ENCODE assay signal across 20 cellular contexts in genomic region chr13:98226520-98226919, GRCh38. TPM values are rescaled to one million over a fixed set of nuclear protein-coding genes. Genes with fewer than 3 reads are reported as not detected.
A peak's percentile ranks its signal among the peaks of the same experiment; 100 is the strongest.
DNase-seq lines count a peak whose midpoint lies in the region; ATAC-seq and TF ChIP-seq lines count a peak whose summit lies in the region.
"Had no signal": no experiment of that assay in that cellular context is flagged by ENCODE, and none has a peak within 500 bp of the region (broad histone marks: within the 10 kb centered on the region; RNA-seq: fewer than 3 reads in every experiment).

No MANE protein-coding gene starts in this region.

- no peaks in the 10 kb centered on the region for H3K36me3 ChIP-seq in thyroid gland

- H3K27me3 ChIP-seq in dorsolateral prefrontal cortex = peaks cover 0 to 15% (median 0%) of the 10 kb centered on the region in 45 donors
- no peaks in the 10 kb centered on the region for H3K27me3 ChIP-seq in thyroid gland
- H3K27me3 ChIP-seq: BLaER1 had no signal

- H3K9me3 ChIP-seq in thyroid gland = no peaks in the 10 kb centered on the region

- no peak overlapping the region for H3K4me3 Mint-ChIP-seq in WTC11
- H3K4me3 Mint-ChIP-seq in nephron = peak overlapping the region; percentile 24 to 45 (median 31)
- H3K4me3 Mint-ChIP-seq: CD14-positive monocyte; CD4-positive, alpha-beta memory T cell; H9 had no signal

- no peak for TF ChIP-seq CTCF in WTC11 (IDR thresholded peaks at IDR 0.05)
- no peak for TF ChIP-seq CTCF in dorsolateral prefrontal cortex (IDR thresholded peaks at IDR 0.05 in 54 of 56, conservative IDR thresholded peaks at IDR 0.05 in 2 of 56; ENCODE audit: low read depth in 1 of 56, partially characterized antibody in 56 of 56)
- no peak for TF ChIP-seq CTCF in nephron (IDR thresholded peaks at IDR 0.05; ENCODE audit: unreplicated experiment in 3 of 3)
- TF ChIP-seq CTCF in thyroid gland (IDR thresholded peaks at IDR 0.05) = no peak

- peaks cover 36 to 43% of the 10 kb centered on the region in 2 donors for H3K4me1 ChIP-seq in thyroid gland
- H3K4me1 ChIP-seq: BLaER1 had no signal

- WGBS in thyroid gland, 2 donors = 73 to 86% methylated on average over 5 of the region's 5 CpGs

- H3K27ac Mint-ChIP-seq in WTC11 (0 out of 2 replicates have a peak overlapping the region, but pooled peaks have one; percentile 14), nephron (peak overlapping the region; percentile 96 to 99 (median 99))
- H3K27ac Mint-ChIP-seq: CD14-positive monocyte; CD4-positive, alpha-beta memory T cell; H9 had no signal

- no peaks in the 10 kb centered on the region; the same call in 1 of the 2 replicates for H3K27me3 Mint-ChIP-seq in WTC11 (ENCODE audit: low read depth)
- no peaks in the 10 kb centered on the region for H3K27me3 Mint-ChIP-seq in nephron (ENCODE audit: low read depth)

- H3K4me3 ChIP-seq in dorsolateral prefrontal cortex (no peak overlapping the region), thyroid gland (replicated peaks in 1 of 3) (no peak overlapping the region)
- H3K4me3 ChIP-seq: BLaER1 had no signal

- H3K36me3 Mint-ChIP-seq in WTC11 (peaks cover 25% of the 10 kb centered on the region), nephron (ENCODE audit: low read depth) (peaks cover 61% of the 10 kb centered on the region)
- H3K36me3 Mint-ChIP-seq: CD14-positive monocyte; CD4-positive, alpha-beta memory T cell had no signal

- H3K9me3 Mint-ChIP-seq in WTC11 = peaks cover 15% of the 10 kb centered on the region
- H3K9me3 Mint-ChIP-seq in nephron = peaks cover 30% of the 10 kb centered on the region

- peak overlapping the region in 30 of 59 donors; percentile 2 to 79 (median 38) for H3K27ac ChIP-seq in dorsolateral prefrontal cortex
- peak overlapping the region; percentile 30 for H3K27ac ChIP-seq in temporal lobe (ENCODE audit: low read depth, low read length)
- no peak overlapping the region for H3K27ac ChIP-seq in thyroid gland
- H3K27ac ChIP-seq: BLaER1, HL-60 had no signal

- CTCF ChIA-PET in WTC11 (lab: Charles Lee) = no interaction called here

- DNase-seq in WTC11 (ENCODE audit: low spot score) = no peak
- no peak for DNase-seq in dorsolateral prefrontal cortex
- no peak for DNase-seq in activated CD4-positive, alpha-beta T cell treated with anti-CD3 and anti-CD28 coated beads for 4 hours
- DNase-seq in thyroid gland = no peak
- DNase-seq in NCI-H446 (lab: John Stamatoyannopoulos, UW) = no peak
- DNase-seq: 8988T; CD4-positive, alpha-beta memory T cell; DMS153; DMS79 treated with DMSO at 0.1 percent for 48 hours; GF-D8; H9 had no signal

- ATAC-seq in WTC11 (no peak), GM19397 (IDR thresholded peaks at IDR 0.05; ENCODE audit: unreplicated experiment) (no peak)

- intact Hi-C loops in dorsolateral prefrontal cortex (cut with DNase I) (no loop called here), thyroid gland (cut with DNase I) (loop anchor here (10.0 kb wide), 1 partner anchor 72 kb away; no protein-coding TSS in a partner anchor)

- no peak for TF ChIP-seq POLR2A in thyroid gland (IDR thresholded peaks at IDR 0.05)

- POLR2A ChIA-PET in WTC11 (lab: Charles Lee) = no interaction called here

- H3K4me1 Mint-ChIP-seq in WTC11 (peaks cover 11% of the 10 kb centered on the region), nephron (peaks cover 40% of the 10 kb centered on the region)
- H3K4me1 Mint-ChIP-seq: CD14-positive monocyte; CD4-positive, alpha-beta memory T cell had no signal

TF ChIP-seq in WTC11, 78 proteins besides CTCF, POLR2A, EP300 and RAD21:
- TF ChIP-seq, protein P1, sequence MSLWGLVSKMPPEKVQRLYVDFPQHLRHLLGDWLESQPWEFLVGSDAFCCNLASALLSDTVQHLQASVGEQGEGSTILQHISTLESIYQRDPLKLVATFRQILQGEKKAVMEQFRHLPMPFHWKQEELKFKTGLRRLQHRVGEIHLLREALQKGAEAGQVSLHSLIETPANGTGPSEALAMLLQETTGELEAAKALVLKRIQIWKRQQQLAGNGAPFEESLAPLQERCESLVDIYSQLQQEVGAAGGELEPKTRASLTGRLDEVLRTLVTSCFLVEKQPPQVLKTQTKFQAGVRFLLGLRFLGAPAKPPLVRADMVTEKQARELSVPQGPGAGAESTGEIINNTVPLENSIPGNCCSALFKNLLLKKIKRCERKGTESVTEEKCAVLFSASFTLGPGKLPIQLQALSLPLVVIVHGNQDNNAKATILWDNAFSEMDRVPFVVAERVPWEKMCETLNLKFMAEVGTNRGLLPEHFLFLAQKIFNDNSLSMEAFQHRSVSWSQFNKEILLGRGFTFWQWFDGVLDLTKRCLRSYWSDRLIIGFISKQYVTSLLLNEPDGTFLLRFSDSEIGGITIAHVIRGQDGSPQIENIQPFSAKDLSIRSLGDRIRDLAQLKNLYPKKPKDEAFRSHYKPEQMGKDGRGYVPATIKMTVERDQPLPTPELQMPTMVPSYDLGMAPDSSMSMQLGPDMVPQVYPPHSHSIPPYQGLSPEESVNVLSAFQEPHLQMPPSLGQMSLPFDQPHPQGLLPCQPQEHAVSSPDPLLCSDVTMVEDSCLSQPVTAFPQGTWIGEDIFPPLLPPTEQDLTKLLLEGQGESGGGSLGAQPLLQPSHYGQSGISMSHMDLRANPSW (CRISPR knock-in tag; conservative IDR thresholded peaks at IDR 0.05; ENCODE audit: low read depth) = no peak
- TF ChIP-seq CREM (CRISPR knock-in tag; IDR thresholded peaks at IDR 0.05) (no peak), NR3C1 (CRISPR knock-in tag; conservative IDR thresholded peaks at IDR 0.05; ENCODE audit: low read depth) (no peak), ZMAT4 (CRISPR knock-in tag; IDR thresholded peaks at IDR 0.05) (no peak), FOXK1 (CRISPR knock-in tag; IDR thresholded peaks at IDR 0.05) (no peak)

RNA-seq across cellular contexts. Expression of gene RNF113B, which starts 49.5 kb away (rescaled TPM):
- total RNA-seq in WTC11 (2021) = not detected in 3 replicates
- total RNA-seq in dorsolateral prefrontal cortex = not detected
- not detected for total RNA-seq in temporal lobe
- total RNA-seq in thyroid gland = not detected
- total RNA-seq: A673; CD4-positive, alpha-beta memory T cell; H1; H9; HT1080 had no signal

Comparison
In these comparisons a context has a peak if more than half of its experiments do, and no peak if none do; other contexts are left out.
1. H3K27ac ChIP-seq: peak in dorsolateral prefrontal cortex (30 of 59) and temporal lobe (single experiment); none in thyroid gland (0 of 3).